In the genomic region with DNA sequence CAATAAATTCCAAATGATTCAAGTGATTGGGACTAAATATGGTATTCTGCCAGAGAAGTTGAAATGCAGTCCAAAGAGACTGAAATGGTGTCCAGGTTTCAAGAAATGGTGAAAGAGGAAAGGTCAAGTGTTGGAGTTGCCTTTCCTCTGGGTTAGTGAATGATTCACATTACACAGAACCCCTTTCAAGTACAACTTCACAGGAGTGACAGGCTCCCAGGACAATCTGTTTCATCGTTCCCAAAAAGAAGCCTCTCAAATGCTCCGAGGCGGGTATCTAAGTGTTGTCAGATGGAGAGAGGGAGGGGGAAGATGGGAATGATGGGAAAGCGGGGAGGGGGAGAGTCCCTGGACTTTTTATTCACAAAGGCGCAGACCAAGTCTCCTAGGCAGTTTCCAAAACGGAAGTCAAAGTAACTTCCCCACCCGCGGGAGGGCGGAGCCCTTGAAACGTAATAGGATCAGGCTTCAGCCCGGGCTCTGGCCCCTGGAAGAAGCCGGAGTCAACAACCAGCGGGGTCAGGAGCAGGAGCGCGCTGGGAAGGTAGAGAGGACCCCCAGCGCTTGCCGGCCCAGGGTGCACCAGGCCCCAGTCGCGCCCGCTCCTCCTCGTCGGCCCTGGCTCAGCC, we compare ENCODE assay signal across 1 cellular context.
A peak's percentile ranks its signal among the peaks of the same experiment; 100 is the strongest.
TF ChIP-seq lines count a peak whose summit lies in the region.

No MANE protein-coding gene starts in this region.

TF ChIP-seq in HEK293, 187 proteins besides CTCF, POLR2A, EP300 and RAD21 (continued from another document):
- TF ChIP-seq, protein P1, sequence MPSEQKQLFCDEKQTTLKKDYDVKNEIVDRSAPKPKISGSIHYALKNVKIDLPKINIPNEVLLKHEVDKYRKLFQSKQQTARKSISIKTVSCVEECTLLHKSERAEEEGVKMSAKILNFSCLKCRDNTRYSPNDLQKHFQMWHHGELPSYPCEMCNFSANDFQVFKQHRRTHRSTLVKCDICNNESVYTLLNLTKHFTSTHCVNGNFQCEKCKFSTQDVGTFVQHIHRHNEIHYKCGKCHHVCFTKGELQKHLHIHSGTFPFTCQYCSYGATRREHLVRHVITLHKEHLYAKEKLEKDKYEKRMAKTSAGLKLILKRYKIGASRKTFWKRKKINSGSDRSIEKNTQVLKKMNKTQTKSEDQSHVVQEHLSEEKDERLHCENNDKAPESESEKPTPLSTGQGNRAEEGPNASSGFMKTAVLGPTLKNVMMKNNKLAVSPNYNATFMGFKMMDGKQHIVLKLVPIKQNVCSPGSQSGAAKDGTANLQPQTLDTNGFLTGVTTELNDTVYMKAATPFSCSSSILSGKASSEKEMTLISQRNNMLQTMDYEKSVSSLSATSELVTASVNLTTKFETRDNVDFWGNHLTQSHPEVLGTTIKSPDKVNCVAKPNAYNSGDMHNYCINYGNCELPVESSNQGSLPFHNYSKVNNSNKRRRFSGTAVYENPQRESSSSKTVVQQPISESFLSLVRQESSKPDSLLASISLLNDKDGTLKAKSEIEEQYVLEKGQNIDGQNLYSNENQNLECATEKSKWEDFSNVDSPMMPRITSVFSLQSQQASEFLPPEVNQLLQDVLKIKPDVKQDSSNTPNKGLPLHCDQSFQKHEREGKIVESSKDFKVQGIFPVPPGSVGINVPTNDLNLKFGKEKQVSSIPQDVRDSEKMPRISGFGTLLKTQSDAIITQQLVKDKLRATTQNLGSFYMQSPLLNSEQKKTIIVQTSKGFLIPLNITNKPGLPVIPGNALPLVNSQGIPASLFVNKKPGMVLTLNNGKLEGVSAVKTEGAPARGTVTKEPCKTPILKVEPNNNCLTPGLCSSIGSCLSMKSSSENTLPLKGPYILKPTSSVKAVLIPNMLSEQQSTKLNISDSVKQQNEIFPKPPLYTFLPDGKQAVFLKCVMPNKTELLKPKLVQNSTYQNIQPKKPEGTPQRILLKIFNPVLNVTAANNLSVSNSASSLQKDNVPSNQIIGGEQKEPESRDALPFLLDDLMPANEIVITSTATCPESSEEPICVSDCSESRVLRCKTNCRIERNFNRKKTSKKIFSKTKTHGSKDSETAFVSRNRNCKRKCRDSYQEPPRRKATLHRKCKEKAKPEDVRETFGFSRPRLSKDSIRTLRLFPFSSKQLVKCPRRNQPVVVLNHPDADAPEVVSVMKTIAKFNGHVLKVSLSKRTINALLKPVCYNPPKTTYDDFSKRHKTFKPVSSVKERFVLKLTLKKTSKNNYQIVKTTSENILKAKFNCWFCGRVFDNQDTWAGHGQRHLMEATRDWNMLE (tag by site-specific recombination; conservative IDR thresholded peaks at IDR 0.05; ENCODE audit: low read depth), result no peak
- TF ChIP-seq ZNF239 (tag by site-specific recombination; IDR thresholded peaks at IDR 0.05) (no peak), ZNF175 (tag by site-specific recombination; IDR thresholded peaks at IDR 0.05) (no peak), ZFHX2 (tag by site-specific recombination; conservative IDR thresholded peaks at IDR 0.05) (no peak), ZNF776 (tag by site-specific recombination; IDR thresholded peaks at IDR 0.05; ENCODE audit: borderline replicate concordance) (no peak), WT1 (tag by site-specific recombination; IDR thresholded peaks at IDR 0.05) (0 out of 2 replicates have a peak, but pooled peaks have one; percentile 24), KLF7 (tag by site-specific recombination; IDR thresholded peaks at IDR 0.05; ENCODE audit: borderline replicate concordance) (no peak), ZNF248 (tag by site-specific recombination; IDR thresholded peaks at IDR 0.05) (no peak), TRIM28 (IDR thresholded peaks at IDR 0.05; ENCODE audit: borderline replicate concordance, low read length) (no peak), ZNF558 (tag by site-specific recombination; IDR thresholded peaks at IDR 0.05) (no peak), ZNF843 (tag by site-specific recombination; IDR thresholded peaks at IDR 0.05) (no peak; the same call in 1 of the 2 replicates), ZIC2 (tag by site-specific recombination; IDR thresholded peaks at IDR 0.05) (peak; percentile 43; the same call in 1 of the 2 replicates), ZNF510 (tag by site-specific recombination; IDR thresholded peaks at IDR 0.05; ENCODE audit: insufficient replicate concordance) (no peak), ZNF223 (tag by site-specific recombination; IDR thresholded peaks at IDR 0.05) (no peak), MEIS1 (CRISPR knock-in tag; IDR thresholded peaks at IDR 0.05; ENCODE audit: borderline replicate concordance) (no peak), ZNF549 (tag by site-specific recombination; IDR thresholded peaks at IDR 0.05) (no peak), ZNF23 (tag by site-specific recombination; IDR thresholded peaks at IDR 0.05; ENCODE audit: borderline replicate concordance) (no peak), ZNF561 (tag by site-specific recombination; IDR thresholded peaks at IDR 0.05; ENCODE audit: borderline replicate concordance) (0 out of 2 replicates have a peak, but pooled peaks have one; percentile 15), ZNF16 (tag by site-specific recombination; IDR thresholded peaks at IDR 0.05; ENCODE audit: low read depth) (no peak), BCL11B (tag by site-specific recombination; IDR thresholded peaks at IDR 0.05; ENCODE audit: low read depth) (peak; percentile 82; the same call in 1 of the 2 replicates), PRDM1 (tag by site-specific recombination; IDR thresholded peaks at IDR 0.05) (peak; percentile 67), ZBTB7A (tag by site-specific recombination; IDR thresholded peaks at IDR 0.05; ENCODE audit: low read depth) (no peak), ZNF274 (IDR thresholded peaks at IDR 0.05; ENCODE audit: low read length) (no peak), ZNF274 (tag by site-specific recombination; IDR thresholded peaks at IDR 0.05; ENCODE audit: borderline replicate concordance) (no peak), PATZ1 (tag by site-specific recombination; IDR thresholded peaks at IDR 0.05) (peak; percentile 65; the same call in 1 of the 2 replicates), ZNF140 (tag by site-specific recombination; IDR thresholded peaks at IDR 0.05) (no peak), REPIN1 (tag by site-specific recombination; IDR thresholded peaks at IDR 0.05; ENCODE audit: low read depth) (no peak), KLF1 (tag by site-specific recombination; IDR thresholded peaks at IDR 0.05) (no peak; the same call in 1 of the 2 replicates), ZNF777 (tag by site-specific recombination; IDR thresholded peaks at IDR 0.05; ENCODE audit: borderline replicate concordance) (no peak), REST (tag by site-specific recombination; IDR thresholded peaks at IDR 0.05) (no peak), ZXDB (tag by site-specific recombination; IDR thresholded peaks at IDR 0.05) (peak; percentile 98), ZNF19 (tag by site-specific recombination; IDR thresholded peaks at IDR 0.05; ENCODE audit: low read depth) (no peak), ZNF146 (tag by site-specific recombination; IDR thresholded peaks at IDR 0.05) (no peak)
- TF ChIP-seq, protein P2, sequence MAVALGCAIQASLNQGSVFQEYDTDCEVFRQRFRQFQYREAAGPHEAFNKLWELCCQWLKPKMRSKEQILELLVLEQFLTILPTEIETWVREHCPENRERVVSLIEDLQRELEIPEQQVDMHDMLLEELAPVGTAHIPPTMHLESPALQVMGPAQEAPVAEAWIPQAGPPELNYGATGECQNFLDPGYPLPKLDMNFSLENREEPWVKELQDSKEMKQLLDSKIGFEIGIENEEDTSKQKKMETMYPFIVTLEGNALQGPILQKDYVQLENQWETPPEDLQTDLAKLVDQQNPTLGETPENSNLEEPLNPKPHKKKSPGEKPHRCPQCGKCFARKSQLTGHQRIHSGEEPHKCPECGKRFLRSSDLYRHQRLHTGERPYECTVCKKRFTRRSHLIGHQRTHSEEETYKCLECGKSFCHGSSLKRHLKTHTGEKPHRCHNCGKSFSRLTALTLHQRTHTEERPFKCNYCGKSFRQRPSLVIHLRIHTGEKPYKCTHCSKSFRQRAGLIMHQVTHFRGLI (tag by site-specific recombination; IDR thresholded peaks at IDR 0.05), result no peak
- TF ChIP-seq, protein P3, sequence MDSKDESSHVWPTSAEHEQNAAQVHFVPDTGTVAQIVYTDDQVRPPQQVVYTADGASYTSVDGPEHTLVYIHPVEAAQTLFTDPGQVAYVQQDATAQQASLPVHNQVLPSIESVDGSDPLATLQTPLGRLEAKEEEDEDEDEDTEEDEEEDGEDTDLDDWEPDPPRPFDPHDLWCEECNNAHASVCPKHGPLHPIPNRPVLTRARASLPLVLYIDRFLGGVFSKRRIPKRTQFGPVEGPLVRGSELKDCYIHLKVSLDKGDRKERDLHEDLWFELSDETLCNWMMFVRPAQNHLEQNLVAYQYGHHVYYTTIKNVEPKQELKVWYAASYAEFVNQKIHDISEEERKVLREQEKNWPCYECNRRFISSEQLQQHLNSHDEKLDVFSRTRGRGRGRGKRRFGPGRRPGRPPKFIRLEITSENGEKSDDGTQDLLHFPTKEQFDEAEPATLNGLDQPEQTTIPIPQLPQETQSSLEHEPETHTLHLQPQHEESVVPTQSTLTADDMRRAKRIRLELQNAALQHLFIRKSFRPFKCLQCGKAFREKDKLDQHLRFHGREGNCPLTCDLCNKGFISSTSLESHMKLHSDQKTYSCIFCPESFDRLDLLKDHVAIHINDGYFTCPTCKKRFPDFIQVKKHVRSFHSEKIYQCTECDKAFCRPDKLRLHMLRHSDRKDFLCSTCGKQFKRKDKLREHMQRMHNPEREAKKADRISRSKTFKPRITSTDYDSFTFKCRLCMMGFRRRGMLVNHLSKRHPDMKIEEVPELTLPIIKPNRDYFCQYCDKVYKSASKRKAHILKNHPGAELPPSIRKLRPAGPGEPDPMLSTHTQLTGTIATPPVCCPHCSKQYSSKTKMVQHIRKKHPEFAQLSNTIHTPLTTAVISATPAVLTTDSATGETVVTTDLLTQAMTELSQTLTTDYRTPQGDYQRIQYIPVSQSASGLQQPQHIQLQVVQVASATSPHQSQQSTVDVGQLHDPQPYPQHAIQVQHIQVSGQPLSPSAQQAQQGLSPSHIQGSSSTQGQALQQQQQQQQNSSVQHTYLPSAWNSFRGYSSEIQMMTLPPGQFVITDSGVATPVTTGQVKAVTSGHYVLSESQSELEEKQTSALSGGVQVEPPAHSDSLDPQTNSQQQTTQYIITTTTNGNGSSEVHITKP (tag by site-specific recombination; IDR thresholded peaks at IDR 0.05), result peak; percentile 94
